ENCODE assay signal across 28 cellular contexts in the genomic region with DNA sequence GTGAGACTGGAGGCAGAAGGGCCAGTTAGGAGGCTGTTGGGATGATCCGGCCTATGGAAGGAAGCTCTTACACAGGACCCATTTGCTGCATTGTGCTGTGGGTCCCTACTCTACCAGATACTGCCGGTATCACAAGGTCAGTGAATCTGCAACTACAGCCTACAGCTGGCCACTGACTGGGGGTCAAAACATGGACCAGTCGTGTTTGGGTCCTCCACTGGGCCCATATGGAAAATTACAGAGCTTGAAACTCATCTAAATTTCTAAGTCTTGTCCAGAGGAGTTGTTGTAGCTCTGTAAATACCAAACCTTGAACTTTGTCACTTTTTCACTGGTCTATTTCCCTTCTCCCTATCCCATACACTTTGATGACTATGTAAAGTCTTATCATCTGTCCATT.
"Had no signal": no experiment of that assay in that cellular context is flagged by ENCODE, and none has a peak within 500 bp of the region (broad histone marks: within the 10 kb centered on the region; RNA-seq: fewer than 3 reads in every experiment).

No MANE protein-coding gene starts in this region.

- DNase-seq: colonic mucosa; cortex of kidney; dermis blood vessel endothelial cell; dorsolateral prefrontal cortex; effector CD4-positive, alpha-beta T cell; effector CD8-positive, alpha-beta T cell; effector memory CD4-positive, alpha-beta T cell; effector memory CD8-positive, alpha-beta T cell; endodermal cell; erythroblast; esophagus squamous epithelium; foreskin fibroblast; foreskin keratinocyte; foreskin melanocyte; gastrocnemius medialis; glutamatergic neuron; head of caudate nucleus; heart left ventricle; heart right ventricle had no signal

- FAIRE-seq: colon, endometrium, endothelial cell of umbilical vein, frontal cortex had no signal

- H3K27ac ChIP-seq: colonic mucosa, coronary artery, dorsolateral prefrontal cortex, epithelial cell of prostate, esophagus muscularis mucosa, esophagus squamous epithelium, foreskin keratinocyte, gastrocnemius medialis, gastroesophageal sphincter, heart left ventricle, heart right ventricle had no signal

- H3K36me3 ChIP-seq: colonic mucosa, esophagus muscularis mucosa, esophagus squamous epithelium, gastrocnemius medialis, gastroesophageal sphincter, heart left ventricle, heart right ventricle had no signal

- ATAC-seq: effector memory CD8-positive, alpha-beta T cell; esophagus mucosa; foreskin keratinocyte; gastrocnemius medialis; gastroesophageal sphincter; heart left ventricle; heart right ventricle had no signal

- H3K4me3 ChIP-seq: colonic mucosa, coronary artery, dorsolateral prefrontal cortex, esophagus muscularis mucosa, esophagus squamous epithelium, gastrocnemius medialis, gastroesophageal sphincter, heart left ventricle, heart right ventricle had no signal

- H3K9me3 ChIP-seq: colonic mucosa, esophagus muscularis mucosa, esophagus squamous epithelium, gastrocnemius medialis, gastroesophageal sphincter, heart left ventricle, heart right ventricle had no signal

- H3K27me3 ChIP-seq: colonic mucosa, dorsolateral prefrontal cortex, esophagus muscularis mucosa, foreskin keratinocyte, gastrocnemius medialis, heart left ventricle had no signal

- H3K4me1 ChIP-seq: colonic mucosa, esophagus muscularis mucosa, foreskin keratinocyte, gastroesophageal sphincter, heart right ventricle had no signal
